In the genomic region with DNA sequence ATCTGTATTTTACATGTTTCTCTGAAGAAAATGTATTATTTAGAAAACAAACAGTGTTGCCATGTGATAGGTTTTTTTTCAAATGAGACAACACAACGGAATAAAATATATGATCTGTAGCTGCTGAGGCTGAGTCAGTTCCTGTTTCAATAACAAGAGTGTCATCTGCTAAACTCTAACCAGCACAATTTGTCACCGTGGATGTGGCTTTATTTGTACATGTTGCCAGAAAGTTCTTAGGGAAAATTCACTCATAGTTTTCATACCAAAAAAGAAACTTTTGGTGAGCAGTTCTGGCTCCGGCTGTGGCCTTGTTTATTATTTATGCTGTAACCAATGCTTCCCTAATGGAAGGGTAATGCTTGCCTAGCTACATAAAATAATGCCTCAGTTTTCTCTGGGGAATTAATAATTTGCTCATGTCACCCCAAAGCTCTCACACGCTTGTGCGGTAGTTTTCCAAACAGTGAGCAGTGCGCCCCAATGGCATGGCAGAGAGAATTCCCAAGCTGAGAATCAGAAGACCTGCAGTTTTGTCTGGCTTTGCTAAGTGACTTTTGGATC, we compare ENCODE assay signal across 8 cellular contexts. TPM values are rescaled to one million over a fixed set of nuclear protein-coding genes. Genes with fewer than 3 reads are reported as not detected.
A peak's percentile ranks its signal among the peaks of the same experiment; 100 is the strongest.
DNase-seq lines count a peak whose midpoint lies in the region; ATAC-seq lines count a peak whose summit lies in the region.

No MANE protein-coding gene starts in this region.

- H3K4me3 Mint-ChIP-seq in activated naive CD4-positive, alpha-beta T cell treated with anti-CD3 and anti-CD28 coated beads, Interleukin-2, amount 10 ng/mL, durations not matched to agents 7 days and 5 days: peak overlapping the region; percentile 51
- H3K4me3 Mint-ChIP-seq in immature natural killer cell: no peak overlapping the region

- DNase-seq in EH (ENCODE audit: low read depth): peak; percentile 91
- DNase-seq in H4 (ENCODE audit: low spot score): peak; percentile 40
- peak; percentile 45 for DNase-seq in NCI-H748 (lab: John Stamatoyannopoulos, UW; ENCODE audit: unreplicated experiment)
- peak; percentile 71 for DNase-seq in activated naive CD4-positive, alpha-beta T cell treated with anti-CD3 and anti-CD28 coated beads, Interleukin-2, amount 10 ng/mL, durations not matched to agents 7 days and 5 days
- DNase-seq in immature natural killer cell: peak; percentile 83 to 89 (median 86)
- DNase-seq in substantia nigra (lab: John Stamatoyannopoulos, UW): no peak
- DNase-seq in HK-2 (ENCODE audit: unreplicated experiment): no peak

- H3K27ac ChIP-seq in substantia nigra (ENCODE audit: low read depth, low read length, poor library complexity, severe bottlenecking): peak overlapping the region; percentile 9

- no peaks in the 10 kb centered on the region for H3K36me3 Mint-ChIP-seq in activated naive CD4-positive, alpha-beta T cell treated with anti-CD3 and anti-CD28 coated beads, Interleukin-2, amount 10 ng/mL, durations not matched to agents 7 days and 5 days
- no peaks in the 10 kb centered on the region for H3K36me3 Mint-ChIP-seq in immature natural killer cell

- H3K27me3 Mint-ChIP-seq in activated naive CD4-positive, alpha-beta T cell treated with anti-CD3 and anti-CD28 coated beads, Interleukin-2, amount 10 ng/mL, durations not matched to agents 7 days and 5 days: no peaks in the 10 kb centered on the region
- H3K27me3 Mint-ChIP-seq in immature natural killer cell (ENCODE audit: low read depth in 3 of 3): peaks cover 28 to 43% (median 33%) of the 10 kb centered on the region in 3 donors

- H3K9me3 Mint-ChIP-seq in activated naive CD4-positive, alpha-beta T cell treated with anti-CD3 and anti-CD28 coated beads, Interleukin-2, amount 10 ng/mL, durations not matched to agents 7 days and 5 days: no peaks in the 10 kb centered on the region
- H3K9me3 Mint-ChIP-seq in immature natural killer cell: no peaks in the 10 kb centered on the region

- peaks cover 65% of the 10 kb centered on the region for H3K4me1 Mint-ChIP-seq in activated naive CD4-positive, alpha-beta T cell treated with anti-CD3 and anti-CD28 coated beads, Interleukin-2, amount 10 ng/mL, durations not matched to agents 7 days and 5 days
- H3K4me1 Mint-ChIP-seq in immature natural killer cell: peaks cover 0 to 12% of the 10 kb centered on the region in 2 donors

- CTCF ChIA-PET in activated naive CD4-positive, alpha-beta T cell treated with anti-CD3 and anti-CD28 coated beads, Interleukin-2, amount 10 ng/mL, durations not matched to agents 7 days and 5 days (lab: Charles Lee): no interaction called here

- H3K27ac Mint-ChIP-seq in activated naive CD4-positive, alpha-beta T cell treated with anti-CD3 and anti-CD28 coated beads, Interleukin-2, amount 10 ng/mL, durations not matched to agents 7 days and 5 days: no peak overlapping the region
- no peak overlapping the region for H3K27ac Mint-ChIP-seq in immature natural killer cell

- no peak for ATAC-seq in GM18519 (IDR thresholded peaks at IDR 0.05; ENCODE audit: low FRiP score, unreplicated experiment)

RNA-seq across cellular contexts. Expression of a gene that starts 20.3 kb away (rescaled TPM):
- total RNA-seq in H4 (2014; rRNA removed; shearing (Covaris generic)): 2.9 and 3.9 TPM in 2 replicates
- 100 to 1,000 TPM; 343 to 423 (median 353) TPM for polyA plus RNA-seq in immature natural killer cell

Comparison
In these comparisons a context has a peak if more than half of its experiments do, and no peak if none do; other contexts are left out.
1. DNase-seq: peak in EH (single experiment), H4 (single experiment), NCI-H748 (single experiment), activated naive CD4-positive, alpha-beta T cell treated with anti-CD3 and anti-CD28 coated beads, Interleukin-2, amount 10 ng/mL, durations not matched to agents 7 days and 5 days (single experiment) and immature natural killer cell (3 of 3); none in substantia nigra (0 of 49) and HK-2 (single experiment).